Comparison of ENCODE assay signal across 8 cellular contexts in genomic region chr5:16784843-16785791, GRCh38.
A peak's percentile ranks its signal among the peaks of the same experiment; 100 is the strongest.
DNase-seq lines count a peak whose midpoint lies in the region; ATAC-seq lines count a peak whose summit lies in the region.

No MANE protein-coding gene starts in this region.

- ATAC-seq in GM19397 (IDR thresholded peaks at IDR 0.05; ENCODE audit: unreplicated experiment) (peak; percentile 94), HG02973 (IDR thresholded peaks at IDR 0.05; ENCODE audit: unreplicated experiment) (peak; percentile 94), Right ventricle myocardium superior (ENCODE audit: poor library complexity) (no peak)

- H3K4me1 Mint-ChIP-seq in activated T-cell treated with anti-CD3 and anti-CD28 coated beads, Interleukin-2, amount 50 U/mL, for 24 hours (ENCODE audit: low read depth), result peaks cover 27% of the 10 kb centered on the region

- H3K27me3 Mint-ChIP-seq in activated T-cell treated with anti-CD3 and anti-CD28 coated beads, Interleukin-2, amount 50 U/mL, for 24 hours, result peaks cover 14% of the 10 kb centered on the region

- H3K9me3 Mint-ChIP-seq in activated T-cell treated with anti-CD3 and anti-CD28 coated beads, Interleukin-2, amount 50 U/mL, for 24 hours, result no peaks in the 10 kb centered on the region

- peak; percentile 59 for DNase-seq in activated T-cell treated with anti-CD3 and anti-CD28 coated beads, Interleukin-2, amount 50 U/mL, for 24 hours
- DNase-seq in stimulated activated CD4-positive, alpha-beta T cell treated with anti-CD3 and anti-CD28 coated beads, Interleukin-2, amount 100 ng/mL, for 24 hours, result peak; percentile 46 to 60
- DNase-seq in hepatic stellate cell (ENCODE audit: low spot score), result no peak
- no peak for DNase-seq in D341Med (ENCODE audit: low spot score)
- DNase-seq in GM19238 (ENCODE audit: insufficient read length, low spot score), result no peak
- no peak for DNase-seq in Right ventricle myocardium superior

- H3K4me3 Mint-ChIP-seq in activated T-cell treated with anti-CD3 and anti-CD28 coated beads, Interleukin-2, amount 50 U/mL, for 24 hours, result peak overlapping the region; percentile 37

- intact Hi-C loops in Right ventricle myocardium superior (cut with DNase I), result no loop called here

- H3K27ac Mint-ChIP-seq in activated T-cell treated with anti-CD3 and anti-CD28 coated beads, Interleukin-2, amount 50 U/mL, for 24 hours, result peak overlapping the region; percentile 79

- H3K36me3 Mint-ChIP-seq in activated T-cell treated with anti-CD3 and anti-CD28 coated beads, Interleukin-2, amount 50 U/mL, for 24 hours (ENCODE audit: low read depth), result no peaks in the 10 kb centered on the region

Comparison
In these comparisons a context has a peak if more than half of its experiments do, and no peak if none do; other contexts are left out.
1. DNase-seq: peak in activated T-cell treated with anti-CD3 and anti-CD28 coated beads, Interleukin-2, amount 50 U/mL, for 24 hours (single experiment) and stimulated activated CD4-positive, alpha-beta T cell treated with anti-CD3 and anti-CD28 coated beads, Interleukin-2, amount 100 ng/mL, for 24 hours (2 of 2); none in hepatic stellate cell (single experiment), D341Med (single experiment), GM19238 (single experiment) and Right ventricle myocardium superior (single experiment).